ENCODE assay signal across 22 cellular contexts in genomic region chr19:30444686-30445232, GRCh38.
"Had no signal": no experiment of that assay in that cellular context is flagged by ENCODE, and none has a peak within 500 bp of the region (broad histone marks: within the 10 kb centered on the region; RNA-seq: fewer than 3 reads in every experiment).

No MANE protein-coding gene starts in this region.

- H3K27me3 ChIP-seq: foreskin keratinocyte had no signal

- H3K27ac ChIP-seq: coronary artery, esophagus muscularis mucosa, foreskin keratinocyte, gastroesophageal sphincter, heart left ventricle, hepatocyte, left ventricle myocardium inferior, lower lobe of right lung had no signal

- DNase-seq: dermis blood vessel endothelial cell; dorsolateral prefrontal cortex; effector CD4-positive, alpha-beta T cell; effector memory CD4-positive, alpha-beta T cell; foreskin keratinocyte; heart left ventricle; hypothalamus; immature natural killer cell; islet precursor cell; kidney; kidney glomerular epithelial cell; left colon; left ventricle myocardium inferior; lower lobe of right lung; mesenchymal stem cell; mucosa of descending colon had no signal

- H3K36me3 ChIP-seq: heart left ventricle, left ventricle myocardium inferior, lower lobe of right lung had no signal

- H3K4me1 Mint-ChIP-seq: immature natural killer cell had no signal

- H3K9me3 ChIP-seq: esophagus muscularis mucosa, gastroesophageal sphincter, heart left ventricle, left ventricle myocardium inferior, lower lobe of right lung, mucosa of descending colon had no signal

- ATAC-seq: foreskin keratinocyte, gastroesophageal sphincter, heart left ventricle, left colon, left lobe of liver, mucosa of descending colon had no signal

- H3K9me3 Mint-ChIP-seq: immature natural killer cell, mesothelial cell of epicardium had no signal

- H3K36me3 Mint-ChIP-seq: immature natural killer cell, mesothelial cell of epicardium had no signal

- H3K4me3 Mint-ChIP-seq: immature natural killer cell, mesothelial cell of epicardium had no signal

- H3K4me1 ChIP-seq: foreskin keratinocyte, lower lobe of right lung had no signal

- H3K27ac Mint-ChIP-seq: immature natural killer cell, mesothelial cell of epicardium had no signal

- H3K4me3 ChIP-seq: coronary artery, dorsolateral prefrontal cortex, esophagus muscularis mucosa, gastroesophageal sphincter, heart left ventricle, hepatocyte, left ventricle myocardium inferior, lower lobe of right lung, mucosa of descending colon had no signal
